8 cellular contexts compared by ENCODE assay signal in the genomic region with DNA sequence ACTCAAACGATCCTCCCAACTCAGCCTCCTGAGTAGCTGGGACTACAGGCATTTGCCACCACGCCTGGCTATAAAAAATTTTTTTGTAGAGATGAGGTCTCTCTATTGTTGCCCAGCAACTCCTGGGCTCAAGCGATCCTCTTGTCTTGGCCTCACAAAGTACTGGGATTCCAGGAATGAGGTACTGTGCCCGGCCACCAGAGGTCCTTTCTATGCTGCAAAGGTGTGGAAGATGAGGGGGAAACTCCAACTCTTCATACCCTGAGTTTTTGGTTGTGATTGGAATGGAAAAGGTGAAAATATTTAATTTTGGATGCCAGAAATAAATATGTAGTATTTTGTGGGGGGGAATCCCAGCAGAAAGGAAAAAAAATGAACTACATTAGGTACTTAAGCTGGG. TPM values are rescaled to one million over a fixed set of nuclear protein-coding genes. Genes with fewer than 3 reads are reported as not detected.
DNase-seq lines count a peak whose midpoint lies in the region; ATAC-seq, FAIRE-seq and TF ChIP-seq lines count a peak whose summit lies in the region.

No MANE protein-coding gene starts in this region.

- no peaks in the 10 kb centered on the region for H3K27me3 ChIP-seq in heart right ventricle

- H3K27ac ChIP-seq in heart right ventricle, result no peak overlapping the region

- peaks cover 0 to 45% (median 0%) of the 10 kb centered on the region in 9 donors for H3K4me1 ChIP-seq in heart right ventricle

- TF ChIP-seq CTCF in heart right ventricle (IDR thresholded peaks at IDR 0.05), result peak in 7 of 9 donors; percentile 45 to 63 (median 57)
- TF ChIP-seq CTCF in epithelial cell of proximal tubule (conservative IDR thresholded peaks at IDR 0.05; ENCODE audit: low read depth, low read length), result peak; percentile 71
- TF ChIP-seq CTCF in retinal pigment epithelial cell (conservative IDR thresholded peaks at IDR 0.05; ENCODE audit: low read depth, low read length), result peak; percentile 70

- WGBS in heart right ventricle, 2 donors, result 75% methylated on average over 4 of the region's 4 CpGs

- H3K9me3 ChIP-seq in heart right ventricle, result no peaks in the 10 kb centered on the region

- H3K4me3 ChIP-seq in heart right ventricle (no peak overlapping the region), epithelial cell of proximal tubule (ENCODE audit: low read depth, low read length) (no peak overlapping the region), retinal pigment epithelial cell (ENCODE audit: low read length) (no peak overlapping the region)

- intact Hi-C loops in heart right ventricle (cut with DNase I), result loop anchor here in 1 of 10 donors (10.0 kb wide), 1 partner anchor 77 kb away; no protein-coding TSS in a partner anchor
- intact Hi-C loops in Right ventricle myocardium inferior (cut with DNase I), result no loop called here

- no peak for DNase-seq in heart right ventricle
- no peak for DNase-seq in Right ventricle myocardium inferior (ENCODE audit: missing footprints)
- peak; percentile 25 for DNase-seq in OCI-M1 (lab: John Stamatoyannopoulos, UW)
- DNase-seq in epithelial cell of proximal tubule (ENCODE audit: low read depth), result no peak
- DNase-seq in retinal pigment epithelial cell (ENCODE audit: low read depth), result no peak
- DNase-seq in GM12891 (ENCODE audit: insufficient read length, low spot score), result no peak

- no peak for FAIRE-seq in GM12891 (lab: Jason Lieb, UNC)

- no peak for TF ChIP-seq POLR2A in GM12891 (IDR thresholded peaks at IDR 0.05; ENCODE audit: low read depth, low read length)

- ATAC-seq in heart right ventricle (peak in 4 of 8 donors; percentile 40 to 59 (median 51)), Right ventricle myocardium inferior (no peak), GM21619 (IDR thresholded peaks at IDR 0.05; ENCODE audit: unreplicated experiment) (no peak), GM19351 (IDR thresholded peaks at IDR 0.05; ENCODE audit: unreplicated experiment) (no peak)

- no peaks in the 10 kb centered on the region for H3K36me3 ChIP-seq in heart right ventricle

TF ChIP-seq in GM12891, 5 proteins besides CTCF, POLR2A, EP300 and RAD21:
- TF ChIP-seq TAF1 (IDR thresholded peaks at IDR 0.05; ENCODE audit: low read depth, low read length) (no peak), POU2F2 (IDR thresholded peaks at IDR 0.05; ENCODE audit: low read depth, low read length) (no peak), PAX5 (IDR thresholded peaks at IDR 0.05; ENCODE audit: insufficient read depth, low read length, severe bottlenecking) (no peak), POLR2AphosphoS5 (IDR thresholded peaks at IDR 0.05; ENCODE audit: low read depth, low read length) (no peak), SPI1 (IDR thresholded peaks at IDR 0.05; ENCODE audit: low read depth, low read length) (no peak)

RNA-seq across cellular contexts. Expression of a gene that starts 36.0 kb away (rescaled TPM):
- total RNA-seq in heart right ventricle (100 to 1,000 TPM; 170 to 416 (median 253) TPM), Right ventricle myocardium inferior (360 TPM), epithelial cell of proximal tubule (222 and 290 TPM in 2 replicates)
- polyA plus RNA-seq in heart right ventricle, result 100 to 1,000 TPM; 123 to 661 TPM
- 148 TPM for polyA plus RNA-seq in GM12891 (2012; ENCODE audit: low read depth, missing spikeins)
